14 cellular contexts compared by ENCODE assay signal in genomic region chr1:222777977-222778376, GRCh38. TPM values are rescaled to one million over a fixed set of nuclear protein-coding genes. Genes with fewer than 3 reads are reported as not detected.
DNase-seq lines count a peak whose midpoint lies in the region; ATAC-seq and TF ChIP-seq lines count a peak whose summit lies in the region.
"Had no signal": no experiment of that assay in that cellular context is flagged by ENCODE, and none has a peak within 500 bp of the region (broad histone marks: within the 10 kb centered on the region; RNA-seq: fewer than 3 reads in every experiment).

No MANE protein-coding gene starts in this region.

- DNase-seq in COR-L47 (lab: John Stamatoyannopoulos, UW) (peak; percentile 79), LHCN-M2 (ENCODE audit: low read depth) (peak; percentile 34), NCI-H774 (lab: John Stamatoyannopoulos, UW) (peak; percentile 53), foreskin fibroblast (peak; percentile 47 to 85), AG20443 (ENCODE audit: low spot score) (no peak)
- DNase-seq: activated naive CD4-positive, alpha-beta T cell treated with Interleukin-2 at 50 U/mL for 16 hours; kidney; NCI-H526 treated with DMSO at 0.1 percent for 48 hours had no signal

- no peak for TF ChIP-seq CTCF in foreskin fibroblast (IDR thresholded peaks at IDR 0.05; ENCODE audit: low read depth, low read length)

- ATAC-seq in HG02973 (IDR thresholded peaks at IDR 0.05; ENCODE audit: unreplicated experiment): no peak
- ATAC-seq in HG03196 (IDR thresholded peaks at IDR 0.05; ENCODE audit: unreplicated experiment): no peak
- no peak for ATAC-seq in HG03520 (IDR thresholded peaks at IDR 0.05; ENCODE audit: unreplicated experiment)

- H3K4me3 ChIP-seq in foreskin fibroblast (ENCODE audit: low read depth in 1 of 2, low read length in 2 of 2): no peak overlapping the region

RNA-seq across cellular contexts. Expression of gene DISP1, which starts 36.9 kb away (rescaled TPM):
- 2.9 and 4.0 TPM in 2 replicates for total RNA-seq in LHCN-M2 (2014; rRNA removed)
- polyA plus RNA-seq in LHCN-M2 (2012): 1.6 TPM

RNA-seq across cellular contexts. Expression of gene FAM177B, which starts 41.0 kb away (rescaled TPM):
- not detected in 2 replicates for total RNA-seq in LHCN-M2 (2014; rRNA removed)
- polyA plus RNA-seq in LHCN-M2 (2012): not detected
- total RNA-seq: activated CD8-positive, alpha-beta memory T cell treated with anti-CD3 and anti-CD28 coated beads for 36 hours; fibroblast of lung; SK-MEL-5 had no signal
- polyA plus RNA-seq: fibroblast of lung had no signal
